Comparison of ENCODE assay signal across 20 cellular contexts in genomic region chr6:125951323-125951722, GRCh38. TPM values are rescaled to one million over a fixed set of nuclear protein-coding genes. Genes with fewer than 3 reads are reported as not detected.
DNase-seq lines count a peak whose midpoint lies in the region; ATAC-seq, FAIRE-seq and TF ChIP-seq lines count a peak whose summit lies in the region.
"Had no signal": no experiment of that assay in that cellular context is flagged by ENCODE, and none has a peak within 500 bp of the region (broad histone marks: within the 10 kb centered on the region; RNA-seq: fewer than 3 reads in every experiment).

No MANE protein-coding gene starts in this region.

- H2BK12ac ChIP-seq in H1 (ENCODE audit: low read depth, low read length): no peak overlapping the region
- H2BK12ac ChIP-seq in neuronal stem cell (ENCODE audit: low read length): no peak overlapping the region

- H3K27me3 ChIP-seq in H1 (replicated peaks in 1 of 4; ENCODE audit: control insufficient read depth in 3 of 4, extremely low read depth in 1 of 4, insufficient read depth in 3 of 4, low read length in 3 of 4): no peaks in the 10 kb centered on the region
- H3K27me3 ChIP-seq in neuronal stem cell (ENCODE audit: control insufficient read depth in 3 of 3, insufficient read depth in 3 of 3, low read depth in 1 of 3, low read length in 3 of 3): peaks cover 0 to 3% (median 2%) of the 10 kb centered on the region in 3 experiments
- H3K27me3 ChIP-seq: BE2C had no signal

- no peak overlapping the region for H4K5ac ChIP-seq in H1 (ENCODE audit: insufficient read length, low read depth, low read length)

- TF ChIP-seq POLR2A in A549 (IDR thresholded peaks at IDR 0.05; ENCODE audit: low read length) (no peak), H1 (IDR thresholded peaks at IDR 0.05; ENCODE audit: control extremely low read depth in 1 of 2, low read depth in 2 of 2, low read length in 2 of 2) (no peak)

- WGBS in A549 (ENCODE audit: missing lambda C conversion rate): 88% methylated on average over 1 of the region's 1 CpG
- WGBS in H1 (ENCODE audit: extremely low coverage in 1 of 2, insufficient coverage in 1 of 2, insufficient read length in 1 of 2, insufficient replicate concordance in 2 of 2, low coverage in 1 of 2, low lambda C conversion rate in 2 of 2, missing lambda C conversion rate in 1 of 2), 2 experiments: 79% methylated on average over 1 of the region's 1 CpG; no CpG with 5 or more reads in 1 of the 2 experiments
- no CpG with 5 or more reads among the region's 1 CpG for WGBS in neuronal stem cell (ENCODE audit: extremely low coverage in 2 of 2, insufficient read length in 2 of 2, insufficient replicate concordance in 1 of 2), 2 donors

- H3K14ac ChIP-seq in H1 (ENCODE audit: insufficient read length) (no peak overlapping the region), neuronal stem cell (ENCODE audit: low read length) (no peak overlapping the region)

- H3K4me1 ChIP-seq in A549: peaks cover 64% of the 10 kb centered on the region
- peaks cover 0 to 9% (median 6%) of the 10 kb centered on the region in 4 experiments; a peak in 5 of 7 replicates for H3K4me1 ChIP-seq in H1 (replicated peaks in 1 of 4; ENCODE audit: control insufficient read depth in 3 of 4, insufficient read depth in 4 of 4, low read length in 3 of 4)
- peaks cover 0 to 2% of the 10 kb centered on the region in 2 donors for H3K4me1 ChIP-seq in neuronal stem cell (ENCODE audit: control insufficient read depth in 2 of 2, insufficient read depth in 1 of 2, low read depth in 1 of 2, low read length in 2 of 2)

- H3K79me2 ChIP-seq in H1 (ENCODE audit: control insufficient read depth in 1 of 2, insufficient read depth in 2 of 2, low read length in 2 of 2): no peaks in the 10 kb centered on the region

- peaks cover 2% of the 10 kb centered on the region; the same call in 1 of the 2 replicates for H3K27me3 Mint-ChIP-seq in HFFc6 (ENCODE audit: insufficient read depth)
- peaks cover 0 to 26% of the 10 kb centered on the region in 2 donors for H3K27me3 Mint-ChIP-seq in effector memory CD8-positive, alpha-beta T cell

- no peak overlapping the region for H2BK120ac ChIP-seq in H1 (replicated peaks; ENCODE audit: low read depth, low read length)
- H2BK120ac ChIP-seq in neuronal stem cell (ENCODE audit: low read depth, low read length): no peak overlapping the region

- no peak for ATAC-seq in A549
- no peak for ATAC-seq in GM19035 (IDR thresholded peaks at IDR 0.05; ENCODE audit: unreplicated experiment)
- no peak for ATAC-seq in effector memory CD8-positive, alpha-beta T cell (replicated peaks)
- ATAC-seq: HCT116 had no signal

- POLR2A ChIA-PET in A549 (lab: Yijun Ruan, JAX): interaction anchor here (2.9 kb wide), 1 partner anchor 161 kb away, joined by 15 read pairs; the partner anchor contains the start of gene NCOA7
- POLR2A ChIA-PET in H1 (lab: Charles Lee; ENCODE audit: partially characterized antibody): no interaction called here

- no peak overlapping the region for H2AK5ac ChIP-seq in H1 (ENCODE audit: low read depth, low read length)
- peak overlapping the region; percentile 6 for H2AK5ac ChIP-seq in neuronal stem cell (ENCODE audit: low read depth, low read length)

- DNase-seq in A549 (ENCODE audit: low read depth in 1 of 2, low spot score in 1 of 2) (no peak), HFFc6 (no peak), H1 (ENCODE audit: low read depth in 1 of 2, low spot score in 2 of 2) (no peak), neuronal stem cell (ENCODE audit: low spot score) (no peak), HK-2 (ENCODE audit: unreplicated experiment) (no peak)
- DNase-seq in effector memory CD8-positive, alpha-beta T cell: no peak
- DNase-seq: BE2C; CD4-positive, alpha-beta memory T cell; DMS153; DMS79 treated with DMSO at 0.1 percent for 48 hours; EL; GDM1 had no signal

- H3K4me2 ChIP-seq in A549: 0 out of 3 replicates have a peak overlapping the region, but pooled peaks have one; percentile 66
- no peak overlapping the region for H3K4me2 ChIP-seq in H1 (ENCODE audit: insufficient read depth in 1 of 2, low read depth in 2 of 2, low read length in 2 of 2)
- no peak overlapping the region for H3K4me2 ChIP-seq in neuronal stem cell (ENCODE audit: insufficient read depth, low read length, poor library complexity, severe bottlenecking)

- H2BK15ac ChIP-seq in H1 (ENCODE audit: low read length): peak overlapping the region; percentile 85; the same call in 1 of the 2 replicates
- H2BK15ac ChIP-seq in neuronal stem cell (ENCODE audit: low read length): no peak overlapping the region

- H3K36me3 Mint-ChIP-seq in HFFc6 (ENCODE audit: low read depth): no peaks in the 10 kb centered on the region
- no peaks in the 10 kb centered on the region for H3K36me3 Mint-ChIP-seq in effector memory CD8-positive, alpha-beta T cell (ENCODE audit: insufficient read depth)
- H3K36me3 Mint-ChIP-seq: CD4-positive, alpha-beta memory T cell had no signal

- H2BK5ac ChIP-seq in H1 (ENCODE audit: low read depth, low read length) (no peak overlapping the region), neuronal stem cell (ENCODE audit: low read length) (no peak overlapping the region)

- H3K4ac ChIP-seq in H1 (replicated peaks; ENCODE audit: insufficient read length, low read depth, low read length) (no peak overlapping the region), neuronal stem cell (ENCODE audit: low read length) (no peak overlapping the region)

- TF ChIP-seq CTCF in A549 (IDR thresholded peaks at IDR 0.05) (no peak), HFFc6 (IDR thresholded peaks at IDR 0.05) (no peak), H1 (IDR thresholded peaks at IDR 0.05; ENCODE audit: control extremely low read depth in 1 of 3, insufficient read depth in 1 of 3, low read depth in 1 of 3, low read length in 3 of 3) (no peak)

- H3K9me3 ChIP-seq in A549 (no peaks in the 10 kb centered on the region), H1 (ENCODE audit: insufficient read depth in 2 of 2, low read depth in 1 of 2, low read length in 1 of 2) (no peaks in the 10 kb centered on the region), neuronal stem cell (replicated peaks in 1 of 2; ENCODE audit: control insufficient read depth in 2 of 2, insufficient read depth in 1 of 2, low read depth in 1 of 2, low read length in 2 of 2) (no peaks in the 10 kb centered on the region)
- H3K9me3 ChIP-seq: BE2C had no signal

- H3K4me1 Mint-ChIP-seq in HFFc6 (ENCODE audit: low read depth): peaks cover 49% of the 10 kb centered on the region
- peaks cover 0 to 4% of the 10 kb centered on the region in 2 donors for H3K4me1 Mint-ChIP-seq in effector memory CD8-positive, alpha-beta T cell (ENCODE audit: low read depth in 2 of 2)

- H3K36me3 ChIP-seq in H1 (ENCODE audit: control insufficient read depth in 2 of 4, insufficient read depth in 4 of 4, low read length in 3 of 4): no peaks in the 10 kb centered on the region
- H3K36me3 ChIP-seq in neuronal stem cell (replicated peaks in 1 of 2; ENCODE audit: control insufficient read depth in 2 of 2, insufficient read depth in 2 of 2, low read length in 2 of 2): no peaks in the 10 kb centered on the region
- H3K36me3 ChIP-seq: BE2C had no signal

- H4K91ac ChIP-seq in H1 (replicated peaks; ENCODE audit: insufficient read length, low read length) (no peak overlapping the region), neuronal stem cell (ENCODE audit: low read depth, low read length, poor library complexity) (no peak overlapping the region)

- peak overlapping the region; percentile 5; the same call in 1 of the 2 replicates for H3K27ac Mint-ChIP-seq in HFFc6
- H3K27ac Mint-ChIP-seq in effector memory CD8-positive, alpha-beta T cell: no peak overlapping the region

- TF ChIP-seq EP300 in A549 (IDR thresholded peaks at IDR 0.05) (no peak), H1 (IDR thresholded peaks at IDR 0.05; ENCODE audit: borderline replicate concordance in 1 of 2, low read depth in 2 of 2, low read length in 2 of 2) (no peak)

- no peak overlapping the region for H3K4me3 Mint-ChIP-seq in HFFc6
- no peak overlapping the region for H3K4me3 Mint-ChIP-seq in effector memory CD8-positive, alpha-beta T cell
- H3K4me3 Mint-ChIP-seq: CD4-positive, alpha-beta memory T cell had no signal

- CTCF ChIA-PET in A549 (lab: Yijun Ruan, JAX) (interaction anchor here (0.6 to 8.4 kb wide), 10 partner anchors 8 to 161 kb away, joined by 3 to 148 read pairs (median 8); partner anchors contain the start of gene NCOA7), H1 (lab: Charles Lee; ENCODE audit: partially characterized antibody) (interaction anchor here (0.6 to 7.3 kb wide), 15 partner anchors 10 to 640 kb away, joined by 3 to 77 read pairs (median 7); partner anchors contain the start of gene NCOA7)

- no peaks in the 10 kb centered on the region for H3K23me2 ChIP-seq in H1 (ENCODE audit: low read depth, low read length)

- H3K56ac ChIP-seq in H1 (replicated peaks; ENCODE audit: insufficient read length, low read depth, low read length): no peak overlapping the region

- H3K4me3 ChIP-seq in A549: no peak overlapping the region
- no peak overlapping the region for H3K4me3 ChIP-seq in H1 (ENCODE audit: extremely low read depth in 1 of 4, insufficient read depth in 2 of 4, low read depth in 3 of 4, low read length in 4 of 4)
- no peak overlapping the region for H3K4me3 ChIP-seq in neuronal stem cell (ENCODE audit: low read length in 2 of 2)

- no peak overlapping the region for H4K8ac ChIP-seq in H1 (ENCODE audit: extremely low read depth, insufficient read depth, low read length)
- H4K8ac ChIP-seq in neuronal stem cell (ENCODE audit: low read depth, low read length): no peak overlapping the region

- no peak overlapping the region for H2BK20ac ChIP-seq in H1 (ENCODE audit: low read length)

- H2AFZ ChIP-seq in H1 (ENCODE audit: low read length) (no peak overlapping the region), neuronal stem cell (ENCODE audit: low read length) (no peak overlapping the region)

- FAIRE-seq in A549 (lab: Jason Lieb, UNC) (no peak), H1 (lab: Jason Lieb, UNC) (no peak)
- FAIRE-seq: A204.1, D721Med, GM12892, GM19239, H54 had no signal

- H3K79me1 ChIP-seq in H1 (ENCODE audit: low read depth, low read length): no peaks in the 10 kb centered on the region
- no peaks in the 10 kb centered on the region for H3K79me1 ChIP-seq in neuronal stem cell (ENCODE audit: low read depth, low read length)

- H3K27ac ChIP-seq in A549 (peak overlapping the region; percentile 93 to 98), H1 (ENCODE audit: low read depth, low read length) (no peak overlapping the region), neuronal stem cell (replicated peaks; ENCODE audit: low read length) (no peak overlapping the region)
- H3K27ac ChIP-seq: C4-2B had no signal

- H3K9me3 Mint-ChIP-seq in HFFc6: no peaks in the 10 kb centered on the region
- H3K9me3 Mint-ChIP-seq in effector memory CD8-positive, alpha-beta T cell: no peaks in the 10 kb centered on the region
- H3K9me3 Mint-ChIP-seq: CD4-positive, alpha-beta memory T cell had no signal

- H3K18ac ChIP-seq in H1 (ENCODE audit: extremely low read depth, low read length): no peak overlapping the region
- no peak overlapping the region for H3K18ac ChIP-seq in neuronal stem cell (ENCODE audit: low read length)

- H3K23ac ChIP-seq in H1 (ENCODE audit: insufficient read length): no peak overlapping the region
- no peak overlapping the region for H3K23ac ChIP-seq in neuronal stem cell (ENCODE audit: low read depth, low read length, poor library complexity)

- no peak for TF ChIP-seq RAD21 in A549 (conservative IDR thresholded peaks at IDR 0.05 in 1 of 2, IDR thresholded peaks at IDR 0.05 in 1 of 2)
- TF ChIP-seq RAD21 in H1 (IDR thresholded peaks at IDR 0.05 in 1 of 2, conservative IDR thresholded peaks at IDR 0.05 in 1 of 2; ENCODE audit: low read depth in 2 of 2, low read length in 2 of 2): no peak

- no peaks in the 10 kb centered on the region for H4K20me1 ChIP-seq in H1 (replicated peaks in 1 of 2; ENCODE audit: control insufficient read depth in 1 of 2, insufficient read depth in 2 of 2, low read length in 2 of 2)

- H3K9ac ChIP-seq in H1 (replicated peaks in 1 of 4; ENCODE audit: extremely low read depth in 1 of 4, low read depth in 3 of 4, low read length in 3 of 4): no peak overlapping the region
- no peak overlapping the region for H3K9ac ChIP-seq in neuronal stem cell (ENCODE audit: low read depth, low read length, poor library complexity)

RNA-seq across cellular contexts. Expression of gene HINT3, which starts 5.2 kb away (rescaled TPM):
- polyA plus RNA-seq in A549 (2011; rRNA removed) (4.7 and 7.2 TPM in 2 replicates), A549 (2017; fragmentation: RNase III; extraction: RNeasy Plus Mini Kit Qiagen cat#74134 plus additional on column Dnase treatment) (13.0 to 13.8 TPM (median 13.5 TPM) in 3 replicates), H1 (2011; rRNA removed) (1.2 and 1.5 TPM in 2 replicates)
- polyA plus RNA-seq in A549 (2012; cell fraction: cytosol; rRNA removed): 2.1 and 2.9 TPM in 2 replicates
- 1.1 and 1.9 TPM in 2 replicates for polyA plus RNA-seq in A549 (2012; cell fraction: nucleus; rRNA removed)
- polyA minus RNA-seq in A549 (2011; rRNA and poly(A)+ RNA removed): 1.5 and 1.6 TPM in 2 replicates
- total RNA-seq in HFFc6 (2021; fragmentation: NEBNext Ultra II Directional; extraction: Animal tissue kit (Norgen Biotek cat#: 25700)): 10 to 100 TPM; 11.0 to 14.4 (median 12.3) TPM
- 7.7 and 7.8 TPM in 2 replicates for total RNA-seq in H1 (2021; fragmentation: NEBNext Ultra II Directional; extraction: Animal tissue kit (Norgen Biotek cat#: 25700))
- polyA plus RNA-seq in H1 (2011; cell fraction: cytosol; rRNA removed): 1.8 TPM
- polyA plus RNA-seq in H1 (2011; cell fraction: nucleus; rRNA removed): 1.0 TPM
- 3.5 to 5.6 TPM (median 4.6 TPM) in 4 replicates for polyA plus RNA-seq in H1 (2012, experiment 1 of 2)
- polyA plus RNA-seq in H1 (2012, experiment 2 of 2): 0.73 TPM
- 4.3 TPM for polyA plus RNA-seq in H1 (2013, experiment 1 of 2)
- 3.9 TPM for polyA plus RNA-seq in H1 (2013, experiment 2 of 2)
- 0.79 and 2.0 TPM in 2 replicates for polyA minus RNA-seq in H1 (2011; rRNA and poly(A)+ RNA removed)
- 2.5 TPM for polyA minus RNA-seq in H1 (2011; cell fraction: cytosol; rRNA and poly(A)+ RNA removed)
- 3.0 TPM for polyA minus RNA-seq in H1 (2011; cell fraction: nucleus; rRNA and poly(A)+ RNA removed)
- 13.5 TPM for polyA plus RNA-seq in neuronal stem cell (2013, experiment 1 of 2)
- 13.0 TPM for polyA plus RNA-seq in neuronal stem cell (2013, experiment 2 of 2)

RNA-seq across cellular contexts. Expression of gene TRMT11, which starts 35.0 kb away (rescaled TPM):
- polyA plus RNA-seq in A549 (2011; rRNA removed) (33.2 and 44.1 TPM in 2 replicates), A549 (2017; fragmentation: RNase III; extraction: RNeasy Plus Mini Kit Qiagen cat#74134 plus additional on column Dnase treatment) (16.1 to 17.4 TPM (median 16.2 TPM) in 3 replicates), H1 (2011; rRNA removed) (11.8 and 19.7 TPM in 2 replicates)
- 9.6 and 10.9 TPM in 2 replicates for polyA plus RNA-seq in A549 (2012; cell fraction: cytosol; rRNA removed)
- 6.9 and 11.0 TPM in 2 replicates for polyA plus RNA-seq in A549 (2012; cell fraction: nucleus; rRNA removed)
- 16.6 and 20.7 TPM in 2 replicates for polyA minus RNA-seq in A549 (2011; rRNA and poly(A)+ RNA removed)
- total RNA-seq in HFFc6 (2021; fragmentation: NEBNext Ultra II Directional; extraction: Animal tissue kit (Norgen Biotek cat#: 25700)): 10 to 100 TPM; 12.8 to 20.7 (median 15.2) TPM
- 23.3 and 32.4 TPM in 2 replicates for total RNA-seq in H1 (2021; fragmentation: NEBNext Ultra II Directional; extraction: Animal tissue kit (Norgen Biotek cat#: 25700))
- polyA plus RNA-seq in H1 (2011; cell fraction: cytosol; rRNA removed): 24.8 TPM
- 20.7 TPM for polyA plus RNA-seq in H1 (2011; cell fraction: nucleus; rRNA removed)
- 19.8 to 26.7 TPM (median 22.1 TPM) in 4 replicates for polyA plus RNA-seq in H1 (2012, experiment 1 of 2)
- polyA plus RNA-seq in H1 (2012, experiment 2 of 2): 2.5 TPM
- 17.1 TPM for polyA plus RNA-seq in H1 (2013, experiment 1 of 2)
- 16.3 TPM for polyA plus RNA-seq in H1 (2013, experiment 2 of 2)
- 29.2 and 34.1 TPM in 2 replicates for polyA minus RNA-seq in H1 (2011; rRNA and poly(A)+ RNA removed)
- 15.0 TPM for polyA minus RNA-seq in H1 (2011; cell fraction: cytosol; rRNA and poly(A)+ RNA removed)
- 76.8 TPM for polyA minus RNA-seq in H1 (2011; cell fraction: nucleus; rRNA and poly(A)+ RNA removed)
- 30.6 TPM for polyA plus RNA-seq in neuronal stem cell (2013, experiment 1 of 2)
- polyA plus RNA-seq in neuronal stem cell (2013, experiment 2 of 2): 32.7 TPM

Comparison
In these comparisons a context has a peak if more than half of its experiments do, and no peak if none do; other contexts are left out.
1. H3K27ac ChIP-seq: peak in A549 (2 of 2); none in H1 (single experiment) and neuronal stem cell (single experiment).